In the genomic region with DNA sequence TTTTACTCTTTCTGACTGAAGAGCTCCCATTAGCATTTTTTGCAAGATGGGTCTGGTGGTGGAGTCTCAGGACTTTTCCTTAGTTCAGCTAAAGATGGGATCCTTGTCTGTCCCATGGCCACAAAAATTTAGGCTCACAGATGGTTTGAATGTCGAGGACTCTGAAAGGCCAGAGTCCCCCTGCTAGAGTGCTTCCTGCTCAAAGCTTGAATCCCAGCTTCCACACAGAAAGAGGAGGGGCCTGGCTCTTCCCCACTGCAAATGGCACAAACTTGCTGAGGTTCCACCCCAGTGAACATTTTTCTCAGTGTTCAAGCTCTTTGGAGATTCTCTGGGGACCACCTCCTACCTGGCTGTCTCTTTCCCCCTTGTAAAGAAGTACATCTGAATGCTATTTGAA, we compare ENCODE assay signal across 21 cellular contexts.
"Had no signal": no experiment of that assay in that cellular context is flagged by ENCODE, and none has a peak within 500 bp of the region (broad histone marks: within the 10 kb centered on the region; RNA-seq: fewer than 3 reads in every experiment).

No MANE protein-coding gene starts in this region.

- H3K27me3 ChIP-seq: esophagus muscularis mucosa, right atrium auricular region, spleen, uterus had no signal

- H3K79me2 ChIP-seq: parathyroid adenoma had no signal

- H3K36me3 ChIP-seq: esophagus muscularis mucosa, left ventricle myocardium inferior, right atrium auricular region, spleen, thoracic aorta, uterus had no signal

- DNase-seq: activated CD4-positive, alpha-beta T cell treated with anti-CD3 and anti-CD28 coated beads for 4 hours; activated CD4-positive, alpha-beta T cell treated with anti-CD3 and anti-CD28 coated beads, Interleukin-2, amount 50 U/mL, for 4 hours; activated naive CD4-positive, alpha-beta T cell; activated T-cell treated with anti-CD3 and anti-CD28 coated beads for 4 hours; activated T-cell treated with anti-CD3 and anti-CD28 coated beads, Interleukin-2, amount 50 U/mL, for 72 hours; effector CD4-positive, alpha-beta T cell; islet precursor cell; left ventricle myocardium inferior; mesendoderm; nucleus accumbens; spleen; stimulated activated naive CD4-positive, alpha-beta T cell; uterus had no signal

- H3K27ac ChIP-seq: esophagus muscularis mucosa, left ventricle myocardium inferior, parathyroid adenoma, right atrium auricular region, spleen, thoracic aorta, uterus had no signal

- FAIRE-seq: frontal cortex had no signal

- H2AFZ ChIP-seq: parathyroid adenoma had no signal

- ATAC-seq: activated naive CD4-positive, alpha-beta T cell treated with anti-CD3 and anti-CD28 coated beads, Interleukin-2, amount 50 U/mL, for 72 hours; activated T-cell treated with anti-CD3 and anti-CD28 coated beads, Interleukin-2, amount 50 U/mL, for 72 hours; natural killer cell treated with Interleukin-12 subunit alpha and Interleukin-12 subunit beta and Interleukin-15 and Interleukin-18, amount 100 ng/mL, for 72 hours had no signal

- H3K4me1 ChIP-seq: esophagus muscularis mucosa, left ventricle myocardium inferior, parathyroid adenoma, spleen, uterus had no signal

- H3K4me3 ChIP-seq: esophagus muscularis mucosa, left ventricle myocardium inferior, lung, right atrium auricular region, spleen, thoracic aorta, uterus had no signal

- H3K9me3 ChIP-seq: esophagus muscularis mucosa, thoracic aorta, uterus had no signal
